Comparison of ENCODE assay signal across 9 cellular contexts in the genomic region with DNA sequence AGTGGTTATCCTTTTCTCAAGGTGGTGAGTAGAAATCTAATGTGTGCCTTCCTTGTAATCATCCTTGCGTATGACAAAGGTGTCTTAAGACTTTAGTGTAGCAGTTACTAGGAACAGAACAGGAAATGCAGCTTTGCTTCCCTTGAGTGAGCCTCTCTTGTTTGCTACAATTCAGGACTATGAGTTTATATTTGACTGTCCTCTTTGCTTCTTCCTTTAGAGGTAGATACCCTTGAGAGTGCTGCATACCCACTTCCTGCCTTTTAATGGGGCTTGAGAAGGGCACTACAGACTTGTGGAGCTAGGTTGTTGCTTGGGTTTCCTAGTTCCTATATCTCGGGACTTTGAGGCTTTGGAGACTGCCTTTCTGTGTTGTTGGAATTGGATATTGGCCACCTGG. TPM values are rescaled to one million over a fixed set of nuclear protein-coding genes. Genes with fewer than 3 reads are reported as not detected.
A peak's percentile ranks its signal among the peaks of the same experiment; 100 is the strongest.
DNase-seq lines count a peak whose midpoint lies in the region; ATAC-seq and TF ChIP-seq lines count a peak whose summit lies in the region.
"Had no signal": no experiment of that assay in that cellular context is flagged by ENCODE, and none has a peak within 500 bp of the region (broad histone marks: within the 10 kb centered on the region; RNA-seq: fewer than 3 reads in every experiment).

No MANE protein-coding gene starts in this region.

- DNase-seq in GM06990 (ENCODE audit: extremely low read depth, insufficient read length) (peak; percentile 47), germinal center (ENCODE audit: low spot score) (peak; percentile 44), NCI-H187 (lab: John Stamatoyannopoulos, UW) (no peak), cardiac septum (ENCODE audit: low spot score) (no peak), RKO (ENCODE audit: low spot score) (no peak), mucosa of gallbladder (ENCODE audit: low spot score) (no peak)
- DNase-seq: upper lobe of left lung had no signal

- TF ChIP-seq CTCF in GM06990 (IDR thresholded peaks at IDR 0.05; ENCODE audit: insufficient read depth, low read length, poor library complexity, severe bottlenecking): no peak

- peaks cover 4% of the 10 kb centered on the region; the same call in 1 of the 2 replicates for H3K36me3 ChIP-seq in GM06990 (ENCODE audit: control insufficient read depth, insufficient read depth, low read length)

- H3K4me3 ChIP-seq in GM06990 (replicated peaks; ENCODE audit: low read depth, low read length): no peak overlapping the region
- H3K4me3 ChIP-seq: upper lobe of left lung had no signal

- no peaks in the 10 kb centered on the region for H3K27me3 ChIP-seq in GM06990 (replicated peaks; ENCODE audit: control insufficient read depth, insufficient read depth, low read length)
- H3K27me3 ChIP-seq: upper lobe of left lung had no signal

- ATAC-seq in GM21360 (IDR thresholded peaks at IDR 0.05; ENCODE audit: unreplicated experiment) (peak; percentile 73), HG03442 (IDR thresholded peaks at IDR 0.05; ENCODE audit: unreplicated experiment) (peak; percentile 59)

- intact Hi-C loops in cardiac septum (cut with DNase I): no loop called here

RNA-seq across cellular contexts. Expression of gene KCNJ13, which starts 3.8 kb away (rescaled TPM):
- total RNA-seq in cardiac septum (not detected), mucosa of gallbladder (3.0 TPM)
- total RNA-seq: upper lobe of left lung had no signal

Comparison
In these comparisons a context has a peak if more than half of its experiments do, and no peak if none do; other contexts are left out.
1. DNase-seq: peak in GM06990 (single experiment) and germinal center (single experiment); none in NCI-H187 (0 of 2), cardiac septum (single experiment), RKO (single experiment) and mucosa of gallbladder (single experiment).